In the genomic region with DNA sequence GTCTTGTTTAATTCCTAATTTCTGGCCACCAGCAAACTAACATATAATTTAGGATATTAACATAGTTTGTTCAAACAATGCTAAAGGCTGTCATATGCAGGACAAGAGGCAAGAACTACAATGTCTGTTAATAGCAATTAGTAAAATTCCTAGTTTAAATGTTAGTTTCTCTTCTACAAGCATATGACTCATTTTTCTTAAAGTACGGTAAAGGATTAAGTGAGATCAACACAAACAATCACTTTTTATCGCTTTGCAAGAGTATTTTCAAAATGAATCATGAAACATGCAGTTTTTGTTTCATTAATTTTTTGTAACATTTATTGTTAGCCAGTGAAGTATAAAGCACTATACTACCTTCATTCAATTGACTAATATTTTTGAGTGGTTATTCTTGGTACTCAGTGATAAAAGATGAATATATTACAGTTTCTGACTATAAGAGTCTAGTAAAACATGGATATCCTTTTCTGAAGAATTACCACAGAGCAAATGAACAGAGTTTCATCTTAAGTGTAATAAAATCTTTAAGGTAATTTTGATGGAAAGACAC, we compare ENCODE assay signal across 15 cellular contexts.
DNase-seq lines count a peak whose midpoint lies in the region; ATAC-seq, FAIRE-seq and TF ChIP-seq lines count a peak whose summit lies in the region.
"Had no signal": no experiment of that assay in that cellular context is flagged by ENCODE, and none has a peak within 500 bp of the region (broad histone marks: within the 10 kb centered on the region; RNA-seq: fewer than 3 reads in every experiment).

No MANE protein-coding gene starts in this region.

- H3K79me2 ChIP-seq in GM23248 (ENCODE audit: insufficient read depth) = no peaks in the 10 kb centered on the region

- H3K4me3 Mint-ChIP-seq in activated T-helper 2 cell treated with anti-CD3 and anti-CD28 coated beads, Interferon-gamma antibody, Interleukin-2, Interleukin-4, amounts not matched to agents 10 μg/mL and 5 μg/mL and 100 μg/mL, durations not matched to agents 14 hours and 24 hours and 36 hours (ENCODE audit: low read depth) = no peak overlapping the region

- H2AFZ ChIP-seq in GM23248 (peak overlapping the region; percentile 49), neuronal stem cell (ENCODE audit: low read length) (no peak overlapping the region)

- no peaks in the 10 kb centered on the region for H3K9me2 ChIP-seq in GM23248 (ENCODE audit: insufficient read depth)

- H2BK120ac ChIP-seq in neuronal stem cell (ENCODE audit: low read depth, low read length) = no peak overlapping the region

- intact Hi-C loops in activated T-helper 2 cell treated with anti-CD3 and anti-CD28 coated beads, Interferon-gamma antibody, Interleukin-2, Interleukin-4, amounts not matched to agents 10 μg/mL and 5 μg/mL and 100 μg/mL, durations not matched to agents 14 hours and 24 hours and 36 hours (cut with micrococcal nuclease) = loop anchor here (1.0 kb wide), 1 partner anchor 23 kb away; no protein-coding TSS in a partner anchor

- no peak for TF ChIP-seq EP300 in A549 (IDR thresholded peaks at IDR 0.05)

- TF ChIP-seq POLR2A in A549 (IDR thresholded peaks at IDR 0.05; ENCODE audit: low read length) = no peak

- H3K9ac ChIP-seq in GM23248 = peak overlapping the region; percentile 69
- no peak overlapping the region for H3K9ac ChIP-seq in neuronal stem cell (ENCODE audit: low read depth, low read length, poor library complexity)

- no peaks in the 10 kb centered on the region for H3K79me1 ChIP-seq in neuronal stem cell (ENCODE audit: low read depth, low read length)

- no peak overlapping the region for H3K14ac ChIP-seq in neuronal stem cell (ENCODE audit: low read length)

- no peak overlapping the region for H2BK15ac ChIP-seq in neuronal stem cell (ENCODE audit: low read length)

- DNase-seq in A549 (ENCODE audit: low read depth in 1 of 2, low spot score in 1 of 2) (no peak), GM23248 (peak; percentile 64), fibroblast of villous mesenchyme (ENCODE audit: low read depth) (peak; percentile 73), DMS 273 (lab: John Stamatoyannopoulos, UW; ENCODE audit: unreplicated experiment) (no peak), NCI-H226 (no peak), neuronal stem cell (ENCODE audit: low spot score) (no peak), SKM-1 (lab: John Stamatoyannopoulos, UW; ENCODE audit: unreplicated experiment) (no peak)
- no peak for DNase-seq in activated T-helper 2 cell treated with anti-CD3 and anti-CD28 coated beads, Interferon-gamma antibody, Interleukin-2, Interleukin-4, amounts not matched to agents 10 μg/mL and 5 μg/mL and 100 μg/mL, durations not matched to agents 14 hours and 24 hours and 36 hours (ENCODE audit: low spot score)
- DNase-seq: anterior cingulate cortex; BE2C; DMS79 treated with DMSO at 0.1 percent for 48 hours; effector CD4-positive, alpha-beta T cell; NCI-H1048; upper lobe of left lung had no signal

- no peak overlapping the region for H3K4ac ChIP-seq in neuronal stem cell (ENCODE audit: low read length)

- H2BK5ac ChIP-seq in neuronal stem cell (ENCODE audit: low read length) = no peak overlapping the region

- no peaks in the 10 kb centered on the region for H4K20me1 ChIP-seq in GM23248 (ENCODE audit: insufficient read depth)

- no peak overlapping the region for H4K8ac ChIP-seq in neuronal stem cell (ENCODE audit: low read depth, low read length)

- peaks cover 53% of the 10 kb centered on the region for H3K36me3 Mint-ChIP-seq in activated T-helper 2 cell treated with anti-CD3 and anti-CD28 coated beads, Interferon-gamma antibody, Interleukin-2, Interleukin-4, amounts not matched to agents 10 μg/mL and 5 μg/mL and 100 μg/mL, durations not matched to agents 14 hours and 24 hours and 36 hours (ENCODE audit: low read depth)

- ATAC-seq in A549 = 0 out of 6 replicates have a peak, but pooled peaks of 1 of the 2 experiments have one; percentile 24
- ATAC-seq: left lobe of liver had no signal

- H4K91ac ChIP-seq in neuronal stem cell (ENCODE audit: low read depth, low read length, poor library complexity) = no peak overlapping the region

- in situ Hi-C loops in GM23248 (cut with MboI) = no loop called here

- TF ChIP-seq RAD21 in A549 (conservative IDR thresholded peaks at IDR 0.05 in 1 of 2, IDR thresholded peaks at IDR 0.05 in 1 of 2) = no peak

- H3K9me3 Mint-ChIP-seq in activated T-helper 2 cell treated with anti-CD3 and anti-CD28 coated beads, Interferon-gamma antibody, Interleukin-2, Interleukin-4, amounts not matched to agents 10 μg/mL and 5 μg/mL and 100 μg/mL, durations not matched to agents 14 hours and 24 hours and 36 hours = peaks cover 12% of the 10 kb centered on the region

- CTCF ChIA-PET in A549 (lab: Yijun Ruan, JAX) = no interaction called here

- no peaks in the 10 kb centered on the region for H3K36me3 ChIP-seq in GM23248 (ENCODE audit: low read depth)
- no peaks in the 10 kb centered on the region for H3K36me3 ChIP-seq in neuronal stem cell (replicated peaks in 1 of 2; ENCODE audit: control insufficient read depth in 2 of 2, insufficient read depth in 2 of 2, low read length in 2 of 2)
- H3K36me3 ChIP-seq: BE2C, upper lobe of left lung had no signal

- no peak for FAIRE-seq in A549 (lab: Jason Lieb, UNC)

- POLR2A ChIA-PET in A549 (lab: Yijun Ruan, JAX) = no interaction called here

- peak overlapping the region; percentile 69 for H3K27ac Mint-ChIP-seq in activated T-helper 2 cell treated with anti-CD3 and anti-CD28 coated beads, Interferon-gamma antibody, Interleukin-2, Interleukin-4, amounts not matched to agents 10 μg/mL and 5 μg/mL and 100 μg/mL, durations not matched to agents 14 hours and 24 hours and 36 hours

- H3K27me3 Mint-ChIP-seq in activated T-helper 2 cell treated with anti-CD3 and anti-CD28 coated beads, Interferon-gamma antibody, Interleukin-2, Interleukin-4, amounts not matched to agents 10 μg/mL and 5 μg/mL and 100 μg/mL, durations not matched to agents 14 hours and 24 hours and 36 hours (ENCODE audit: low read depth) = no peaks in the 10 kb centered on the region

- WGBS in A549 (ENCODE audit: missing lambda C conversion rate) = 11% methylated on average over 2 of the region's 2 CpGs
- WGBS in GM23248 (ENCODE audit: low coverage in 1 of 2, low lambda C conversion rate in 2 of 2, missing lambda C conversion rate in 2 of 2), 2 experiments = 2% methylated on average over 2 of the region's 2 CpGs
- WGBS in neuronal stem cell (ENCODE audit: extremely low coverage in 2 of 2, insufficient read length in 2 of 2, insufficient replicate concordance in 1 of 2), 2 donors = no CpG with 5 or more reads among the region's 2 CpGs

- H3K4me1 Mint-ChIP-seq in activated T-helper 2 cell treated with anti-CD3 and anti-CD28 coated beads, Interferon-gamma antibody, Interleukin-2, Interleukin-4, amounts not matched to agents 10 μg/mL and 5 μg/mL and 100 μg/mL, durations not matched to agents 14 hours and 24 hours and 36 hours (ENCODE audit: low read depth) = peaks cover 21% of the 10 kb centered on the region

- no peak overlapping the region for H3K18ac ChIP-seq in neuronal stem cell (ENCODE audit: low read length)

- no peak overlapping the region for H3K23ac ChIP-seq in neuronal stem cell (ENCODE audit: low read depth, low read length, poor library complexity)

- H3K27ac ChIP-seq in A549 (peak overlapping the region; percentile 75 to 83), GM23248 (peak overlapping the region; percentile 95), neuronal stem cell (replicated peaks; ENCODE audit: low read length) (no peak overlapping the region)
- H3K27ac ChIP-seq: upper lobe of left lung had no signal

- peaks cover 30% of the 10 kb centered on the region for H3K4me1 ChIP-seq in A549
- H3K4me1 ChIP-seq in GM23248 (ENCODE audit: insufficient read depth) = peaks cover 30% of the 10 kb centered on the region
- H3K4me1 ChIP-seq in neuronal stem cell (ENCODE audit: control insufficient read depth in 2 of 2, insufficient read depth in 1 of 2, low read depth in 1 of 2, low read length in 2 of 2) = no peaks in the 10 kb centered on the region
- H3K4me1 ChIP-seq: BE2C, upper lobe of left lung had no signal

- H2AK5ac ChIP-seq in neuronal stem cell (ENCODE audit: low read depth, low read length) = no peak overlapping the region

- H3K4me2 ChIP-seq in A549 = peak overlapping the region; percentile 84
- H3K4me2 ChIP-seq in GM23248 (ENCODE audit: unreplicated experiment) = peak overlapping the region; percentile 83
- no peak overlapping the region for H3K4me2 ChIP-seq in neuronal stem cell (ENCODE audit: insufficient read depth, low read length, poor library complexity, severe bottlenecking)

- H3K9me3 ChIP-seq in A549 (0 out of 3 replicates have a peak, but pooled peaks cover 5% of the 10 kb centered on the region), GM23248 (ENCODE audit: low read depth) (no peaks in the 10 kb centered on the region), neuronal stem cell (replicated peaks in 1 of 2; ENCODE audit: control insufficient read depth in 2 of 2, insufficient read depth in 1 of 2, low read depth in 1 of 2, low read length in 2 of 2) (no peaks in the 10 kb centered on the region)
- H3K9me3 ChIP-seq: BE2C, upper lobe of left lung had no signal

- H3K27me3 ChIP-seq in GM23248 (replicated peaks; ENCODE audit: insufficient read depth) = no peaks in the 10 kb centered on the region
- no peaks in the 10 kb centered on the region for H3K27me3 ChIP-seq in neuronal stem cell (ENCODE audit: control insufficient read depth in 3 of 3, insufficient read depth in 3 of 3, low read depth in 1 of 3, low read length in 3 of 3)
- H3K27me3 ChIP-seq: BE2C, upper lobe of left lung had no signal

- no peak overlapping the region for H2BK12ac ChIP-seq in neuronal stem cell (ENCODE audit: low read length)

- H3K4me3 ChIP-seq in A549 = 0 out of 3 replicates have a peak overlapping the region, but pooled peaks have one; percentile 25
- peak overlapping the region; percentile 61 for H3K4me3 ChIP-seq in GM23248
- no peak overlapping the region for H3K4me3 ChIP-seq in fibroblast of villous mesenchyme (ENCODE audit: low read depth, low read length)
- no peak overlapping the region for H3K4me3 ChIP-seq in neuronal stem cell (ENCODE audit: low read length in 2 of 2)
- H3K4me3 ChIP-seq: upper lobe of left lung had no signal

- TF ChIP-seq CTCF in A549 (IDR thresholded peaks at IDR 0.05) (no peak), fibroblast of villous mesenchyme (IDR thresholded peaks at IDR 0.05; ENCODE audit: insufficient read depth, low read depth, low read length) (no peak)

- H3F3A ChIP-seq in GM23248 (ENCODE audit: insufficient read depth) = peaks cover 43% of the 10 kb centered on the region

TF ChIP-seq in A549, 52 proteins besides CTCF, POLR2A, EP300 and RAD21 (continues in another document):
- TF ChIP-seq ZNF302 (CRISPR knock-in tag; IDR thresholded peaks at IDR 0.05) (no peak), RARB (CRISPR knock-in tag; IDR thresholded peaks at IDR 0.05) (no peak), CBX2 (IDR thresholded peaks at IDR 0.05; ENCODE audit: borderline replicate concordance, low read depth) (no peak), MAFK (IDR thresholded peaks at IDR 0.05; ENCODE audit: partially characterized antibody) (no peak)

Comparison
In these comparisons a context has a peak if more than half of its experiments do, and no peak if none do; other contexts are left out.
1. DNase-seq: peak in GM23248 (single experiment) and fibroblast of villous mesenchyme (single experiment); none in A549 (0 of 2), activated T-helper 2 cell treated with anti-CD3 and anti-CD28 coated beads, Interferon-gamma antibody, Interleukin-2, Interleukin-4, amounts not matched to agents 10 μg/mL and 5 μg/mL and 100 μg/mL, durations not matched to agents 14 hours and 24 hours and 36 hours (single experiment), DMS 273 (single experiment), NCI-H226 (single experiment), neuronal stem cell (single experiment) and SKM-1 (single experiment).
2. H3K4me3 ChIP-seq: peak in A549 (single experiment) and GM23248 (single experiment); none in fibroblast of villous mesenchyme (single experiment) and neuronal stem cell (0 of 2).